ENCODE assay signal across 22 cellular contexts in genomic region chr3:9388142-9388541, GRCh38.
"Had no signal": no experiment of that assay in that cellular context is flagged by ENCODE, and none has a peak within 500 bp of the region (broad histone marks: within the 10 kb centered on the region; RNA-seq: fewer than 3 reads in every experiment).

No MANE protein-coding gene starts in this region.

- H3K9me3 ChIP-seq: esophagus squamous epithelium, gastroesophageal sphincter, neutrophil, tibial artery, upper lobe of left lung, uterus had no signal

- H3K4me3 Mint-ChIP-seq: naive B cell; stimulated activated memory B cell treated with anti-CD40 and anti-IgM and Interleukin-4, amounts not matched to agents 10 μg/mL and 1 μg/mL and 100 μg/mL, for 72 hours; stimulated activated naive CD8-positive, alpha-beta T cell treated with anti-CD3 and anti-CD28 coated beads, Interleukin-15, Interleukin-2, amounts not matched to agents 100 ng/mL and 50 ng/mL, for 24 hours had no signal

- H3K27me3 Mint-ChIP-seq: naive B cell; stimulated activated memory B cell treated with anti-CD40 and anti-IgM and Interleukin-4, amounts not matched to agents 10 μg/mL and 1 μg/mL and 100 μg/mL, for 72 hours; stimulated activated naive CD8-positive, alpha-beta T cell treated with anti-CD3 and anti-CD28 coated beads, Interleukin-15, Interleukin-2, amounts not matched to agents 100 ng/mL and 50 ng/mL, for 24 hours had no signal

- H3K27me3 ChIP-seq: esophagus squamous epithelium, gastroesophageal sphincter, neutrophil, tibial artery, upper lobe of left lung, uterus had no signal

- H3K9me3 Mint-ChIP-seq: naive B cell; stimulated activated memory B cell treated with anti-CD40 and anti-IgM and Interleukin-4, amounts not matched to agents 10 μg/mL and 1 μg/mL and 100 μg/mL, for 72 hours; stimulated activated naive CD8-positive, alpha-beta T cell treated with anti-CD3 and anti-CD28 coated beads, Interleukin-15, Interleukin-2, amounts not matched to agents 100 ng/mL and 50 ng/mL, for 24 hours had no signal

- ATAC-seq: gastroesophageal sphincter; left colon; left ventricle myocardium superior; right cardiac atrium; stimulated activated memory B cell treated with anti-CD40 and anti-IgM and Interleukin-4, amounts not matched to agents 10 μg/mL and 1 μg/mL and 100 μg/mL, for 72 hours had no signal

- H3K4me1 ChIP-seq: uterus had no signal

- H3K27ac Mint-ChIP-seq: stimulated activated memory B cell treated with anti-CD40 and anti-IgM and Interleukin-4, amounts not matched to agents 10 μg/mL and 1 μg/mL and 100 μg/mL, for 72 hours had no signal

- H3K4me3 ChIP-seq: esophagus squamous epithelium, gastroesophageal sphincter, lung, tibial artery, upper lobe of left lung, uterus had no signal

- H3K27ac ChIP-seq: tibial artery, upper lobe of left lung, uterus had no signal

- DNase-seq: effector memory CD4-positive, alpha-beta T cell; esophagus squamous epithelium; foreskin fibroblast; glutamatergic neuron; kidney; left colon; left ventricle myocardium superior; mesendoderm; naive B cell; posterior cingulate gyrus; right cardiac atrium; stimulated activated CD4-positive, alpha-beta T cell treated with anti-CD3 and anti-CD28 coated beads, Interleukin-15, amount 100 ng/mL, for 24 hours; stimulated activated CD4-positive, alpha-beta T cell treated with anti-CD3 and anti-CD28 coated beads, Interleukin-1b, Interleukin-23, amount 100 ng/mL, for 48 hours; stimulated activated CD4-positive, alpha-beta T cell treated with anti-CD3 and anti-CD28 coated beads, Interleukin-4, amount 100 ng/mL, for 24 hours; tibial artery; upper lobe of left lung; uterus had no signal

- H3K36me3 ChIP-seq: uterus had no signal
